Comparison of ENCODE assay signal across 5 cellular contexts in genomic region chr17:20903550-20903949, GRCh38.
DNase-seq lines count a peak whose midpoint lies in the region; ATAC-seq and TF ChIP-seq lines count a peak whose summit lies in the region.
"Not testable (repeated sequence)": the region's sequence is repeated elsewhere in the genome, so short reads cannot be mapped to it uniquely, and the experiment has no call there.

No MANE protein-coding gene starts in this region.

- DNase-seq in HT-29 (ENCODE audit: low spot score): peak; percentile 10
- not testable (repeated sequence) for DNase-seq in RWPE2 (ENCODE audit: low spot score); chondrocyte (ENCODE audit: low spot score)
- peak; percentile 27 for DNase-seq in MCF 10A (ENCODE audit: unreplicated experiment)

- not testable (repeated sequence) for H3K9me3 ChIP-seq in RWPE2 (ENCODE audit: severe bottlenecking)

- not testable (repeated sequence) for H3K4me3 Mint-ChIP-seq in MCF 10A (ENCODE audit: unreplicated experiment); chondrocyte (ENCODE audit: unreplicated experiment); nephron

- not testable (repeated sequence) for TF ChIP-seq CTCF in RWPE2 (IDR thresholded peaks at IDR 0.05; ENCODE audit: poor library complexity, severe bottlenecking); MCF 10A (IDR thresholded peaks at IDR 0.05; ENCODE audit: unreplicated experiment); chondrocyte (IDR thresholded peaks at IDR 0.05); nephron (IDR thresholded peaks at IDR 0.05; ENCODE audit: unreplicated experiment in 3 of 3)

- H3K4me1 ChIP-seq in RWPE2 (ENCODE audit: insufficient read depth, poor library complexity, severe bottlenecking): not testable (repeated sequence)

- not testable (repeated sequence) for H3K27ac ChIP-seq in RWPE2 (ENCODE audit: poor library complexity, severe bottlenecking)

- intact Hi-C loops in MCF 10A (cut with micrococcal nuclease): not testable (repeated sequence)

- not testable (repeated sequence) for H3K36me3 Mint-ChIP-seq in MCF 10A (ENCODE audit: insufficient read depth, unreplicated experiment); chondrocyte (ENCODE audit: low read depth)
- H3K36me3 Mint-ChIP-seq in nephron (ENCODE audit: low read depth): peaks cover 29% of the 10 kb centered on the region

- CTCF ChIA-PET in MCF 10A (lab: Yijun Ruan, JAX): interaction anchor here (0.7 kb wide), 1 partner anchor 90 kb away, joined by 5 read pairs; no protein-coding TSS in a partner anchor

- POLR2A ChIA-PET in MCF 10A (lab: Yijun Ruan, JAX): interaction anchor here (0.7 kb wide), 1 partner anchor 34 kb away, joined by 3 read pairs; no protein-coding TSS in a partner anchor

- H3K9me3 Mint-ChIP-seq in MCF 10A (ENCODE audit: unreplicated experiment); chondrocyte (ENCODE audit: low read depth); nephron: not testable (repeated sequence)

- H3K36me3 ChIP-seq in RWPE2 (ENCODE audit: low read depth): not testable (repeated sequence)

- not testable (repeated sequence) for H3K27me3 Mint-ChIP-seq in MCF 10A (ENCODE audit: insufficient read depth, unreplicated experiment); chondrocyte (ENCODE audit: low read depth); nephron (ENCODE audit: low read depth)

- H3K4me1 Mint-ChIP-seq in MCF 10A (ENCODE audit: insufficient read depth, unreplicated experiment): not testable (repeated sequence)
- H3K4me1 Mint-ChIP-seq in chondrocyte (ENCODE audit: low read depth): peaks cover 31% of the 10 kb centered on the region
- peaks cover 15% of the 10 kb centered on the region for H3K4me1 Mint-ChIP-seq in nephron

- H3K27me3 ChIP-seq in RWPE2 (ENCODE audit: insufficient read depth, poor library complexity, severe bottlenecking): not testable (repeated sequence)

- BruUV-seq in MCF 10A (replicated peaks; lab: Mats Ljungman, UMichigan): not testable (repeated sequence)

- not testable (repeated sequence) for H3K27ac Mint-ChIP-seq in MCF 10A (ENCODE audit: low read depth, unreplicated experiment)
- H3K27ac Mint-ChIP-seq in chondrocyte (ENCODE audit: unreplicated experiment): peak overlapping the region; percentile 22
- peak overlapping the region in 2 of 3 experiments; percentile 17 to 29 for H3K27ac Mint-ChIP-seq in nephron

- H3K4me3 ChIP-seq in RWPE2 (ENCODE audit: severe bottlenecking): not testable (repeated sequence)

- peak; percentile 60; the same call in 2 of the 3 replicates for ATAC-seq in RWPE2 (ENCODE audit: low read depth)
